ENCODE assay signal across 1 cellular context in genomic region chr2:31012384-31012783, GRCh38.
TF ChIP-seq lines count a peak whose summit lies in the region.

No MANE protein-coding gene starts in this region.

TF ChIP-seq in H1, 55 proteins besides CTCF, POLR2A, EP300 and RAD21:
- TF ChIP-seq, protein P1, sequence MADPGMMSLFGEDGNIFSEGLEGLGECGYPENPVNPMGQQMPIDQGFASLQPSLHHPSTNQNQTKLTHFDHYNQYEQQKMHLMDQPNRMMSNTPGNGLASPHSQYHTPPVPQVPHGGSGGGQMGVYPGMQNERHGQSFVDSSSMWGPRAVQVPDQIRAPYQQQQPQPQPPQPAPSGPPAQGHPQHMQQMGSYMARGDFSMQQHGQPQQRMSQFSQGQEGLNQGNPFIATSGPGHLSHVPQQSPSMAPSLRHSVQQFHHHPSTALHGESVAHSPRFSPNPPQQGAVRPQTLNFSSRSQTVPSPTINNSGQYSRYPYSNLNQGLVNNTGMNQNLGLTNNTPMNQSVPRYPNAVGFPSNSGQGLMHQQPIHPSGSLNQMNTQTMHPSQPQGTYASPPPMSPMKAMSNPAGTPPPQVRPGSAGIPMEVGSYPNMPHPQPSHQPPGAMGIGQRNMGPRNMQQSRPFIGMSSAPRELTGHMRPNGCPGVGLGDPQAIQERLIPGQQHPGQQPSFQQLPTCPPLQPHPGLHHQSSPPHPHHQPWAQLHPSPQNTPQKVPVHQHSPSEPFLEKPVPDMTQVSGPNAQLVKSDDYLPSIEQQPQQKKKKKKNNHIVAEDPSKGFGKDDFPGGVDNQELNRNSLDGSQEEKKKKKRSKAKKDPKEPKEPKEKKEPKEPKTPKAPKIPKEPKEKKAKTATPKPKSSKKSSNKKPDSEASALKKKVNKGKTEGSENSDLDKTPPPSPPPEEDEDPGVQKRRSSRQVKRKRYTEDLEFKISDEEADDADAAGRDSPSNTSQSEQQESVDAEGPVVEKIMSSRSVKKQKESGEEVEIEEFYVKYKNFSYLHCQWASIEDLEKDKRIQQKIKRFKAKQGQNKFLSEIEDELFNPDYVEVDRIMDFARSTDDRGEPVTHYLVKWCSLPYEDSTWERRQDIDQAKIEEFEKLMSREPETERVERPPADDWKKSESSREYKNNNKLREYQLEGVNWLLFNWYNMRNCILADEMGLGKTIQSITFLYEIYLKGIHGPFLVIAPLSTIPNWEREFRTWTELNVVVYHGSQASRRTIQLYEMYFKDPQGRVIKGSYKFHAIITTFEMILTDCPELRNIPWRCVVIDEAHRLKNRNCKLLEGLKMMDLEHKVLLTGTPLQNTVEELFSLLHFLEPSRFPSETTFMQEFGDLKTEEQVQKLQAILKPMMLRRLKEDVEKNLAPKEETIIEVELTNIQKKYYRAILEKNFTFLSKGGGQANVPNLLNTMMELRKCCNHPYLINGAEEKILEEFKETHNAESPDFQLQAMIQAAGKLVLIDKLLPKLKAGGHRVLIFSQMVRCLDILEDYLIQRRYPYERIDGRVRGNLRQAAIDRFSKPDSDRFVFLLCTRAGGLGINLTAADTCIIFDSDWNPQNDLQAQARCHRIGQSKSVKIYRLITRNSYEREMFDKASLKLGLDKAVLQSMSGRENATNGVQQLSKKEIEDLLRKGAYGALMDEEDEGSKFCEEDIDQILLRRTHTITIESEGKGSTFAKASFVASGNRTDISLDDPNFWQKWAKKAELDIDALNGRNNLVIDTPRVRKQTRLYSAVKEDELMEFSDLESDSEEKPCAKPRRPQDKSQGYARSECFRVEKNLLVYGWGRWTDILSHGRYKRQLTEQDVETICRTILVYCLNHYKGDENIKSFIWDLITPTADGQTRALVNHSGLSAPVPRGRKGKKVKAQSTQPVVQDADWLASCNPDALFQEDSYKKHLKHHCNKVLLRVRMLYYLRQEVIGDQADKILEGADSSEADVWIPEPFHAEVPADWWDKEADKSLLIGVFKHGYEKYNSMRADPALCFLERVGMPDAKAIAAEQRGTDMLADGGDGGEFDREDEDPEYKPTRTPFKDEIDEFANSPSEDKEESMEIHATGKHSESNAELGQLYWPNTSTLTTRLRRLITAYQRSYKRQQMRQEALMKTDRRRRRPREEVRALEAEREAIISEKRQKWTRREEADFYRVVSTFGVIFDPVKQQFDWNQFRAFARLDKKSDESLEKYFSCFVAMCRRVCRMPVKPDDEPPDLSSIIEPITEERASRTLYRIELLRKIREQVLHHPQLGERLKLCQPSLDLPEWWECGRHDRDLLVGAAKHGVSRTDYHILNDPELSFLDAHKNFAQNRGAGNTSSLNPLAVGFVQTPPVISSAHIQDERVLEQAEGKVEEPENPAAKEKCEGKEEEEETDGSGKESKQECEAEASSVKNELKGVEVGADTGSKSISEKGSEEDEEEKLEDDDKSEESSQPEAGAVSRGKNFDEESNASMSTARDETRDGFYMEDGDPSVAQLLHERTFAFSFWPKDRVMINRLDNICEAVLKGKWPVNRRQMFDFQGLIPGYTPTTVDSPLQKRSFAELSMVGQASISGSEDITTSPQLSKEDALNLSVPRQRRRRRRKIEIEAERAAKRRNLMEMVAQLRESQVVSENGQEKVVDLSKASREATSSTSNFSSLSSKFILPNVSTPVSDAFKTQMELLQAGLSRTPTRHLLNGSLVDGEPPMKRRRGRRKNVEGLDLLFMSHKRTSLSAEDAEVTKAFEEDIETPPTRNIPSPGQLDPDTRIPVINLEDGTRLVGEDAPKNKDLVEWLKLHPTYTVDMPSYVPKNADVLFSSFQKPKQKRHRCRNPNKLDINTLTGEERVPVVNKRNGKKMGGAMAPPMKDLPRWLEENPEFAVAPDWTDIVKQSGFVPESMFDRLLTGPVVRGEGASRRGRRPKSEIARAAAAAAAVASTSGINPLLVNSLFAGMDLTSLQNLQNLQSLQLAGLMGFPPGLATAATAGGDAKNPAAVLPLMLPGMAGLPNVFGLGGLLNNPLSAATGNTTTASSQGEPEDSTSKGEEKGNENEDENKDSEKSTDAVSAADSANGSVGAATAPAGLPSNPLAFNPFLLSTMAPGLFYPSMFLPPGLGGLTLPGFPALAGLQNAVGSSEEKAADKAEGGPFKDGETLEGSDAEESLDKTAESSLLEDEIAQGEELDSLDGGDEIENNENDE (IDR thresholded peaks at IDR 0.05; ENCODE audit: insufficient replicate concordance, low read length) = no peak
- TF ChIP-seq POU5F1 (IDR thresholded peaks at IDR 0.05; ENCODE audit: low read depth, low read length) (no peak), YY1 (IDR thresholded peaks at IDR 0.05; ENCODE audit: low read depth, low read length) (no peak), KDM5A (IDR thresholded peaks at IDR 0.05; ENCODE audit: low read length) (no peak), HDAC6 (IDR thresholded peaks at IDR 0.05; ENCODE audit: low read depth, low read length) (no peak), HDAC2 (IDR thresholded peaks at IDR 0.05; ENCODE audit: borderline replicate concordance in 1 of 2, low read depth in 2 of 2, low read length in 2 of 2) (no peak), SIRT6 (IDR thresholded peaks at IDR 0.05; ENCODE audit: low read length) (no peak), KDM4A (IDR thresholded peaks at IDR 0.05; ENCODE audit: low read depth, low read length, severe bottlenecking) (no peak), SP4 (IDR thresholded peaks at IDR 0.05; ENCODE audit: low read length) (no peak), RNF2 (IDR thresholded peaks at IDR 0.05; ENCODE audit: borderline replicate concordance, low read depth, low read length, missing control alignments, poor library complexity, severe bottlenecking) (no peak), CTBP2 (IDR thresholded peaks at IDR 0.05; ENCODE audit: borderline replicate concordance, insufficient read depth, insufficient read length, low read length) (no peak), SP2 (IDR thresholded peaks at IDR 0.05; ENCODE audit: low read length) (no peak), GABPA (IDR thresholded peaks at IDR 0.05; ENCODE audit: borderline replicate concordance, insufficient read depth, low read length) (no peak), JUN (IDR thresholded peaks at IDR 0.05; ENCODE audit: low read depth, low read length) (no peak), RXRA (IDR thresholded peaks at IDR 0.05; ENCODE audit: insufficient read depth, low read depth, low read length) (no peak), SRF (IDR thresholded peaks at IDR 0.05; ENCODE audit: low read depth, low read length) (no peak), NRF1 (IDR thresholded peaks at IDR 0.05; ENCODE audit: low read depth, low read length) (no peak), CEBPB (IDR thresholded peaks at IDR 0.05; ENCODE audit: low read depth, low read length) (no peak)
